Comparison of ENCODE assay signal across 15 cellular contexts in genomic region chr11:119863811-119864601, GRCh38.
DNase-seq lines count a peak whose midpoint lies in the region; ATAC-seq and TF ChIP-seq lines count a peak whose summit lies in the region.
"Had no signal": no experiment of that assay in that cellular context is flagged by ENCODE, and none has a peak within 500 bp of the region (broad histone marks: within the 10 kb centered on the region; RNA-seq: fewer than 3 reads in every experiment).

No MANE protein-coding gene starts in this region.

- no peaks in the 10 kb centered on the region for H3K4me1 ChIP-seq in uterus
- H3K4me1 ChIP-seq: gastroesophageal sphincter had no signal

- H3K9me3 ChIP-seq in uterus = no peaks in the 10 kb centered on the region
- H3K9me3 ChIP-seq: gastroesophageal sphincter had no signal

- ATAC-seq in HG02798 (IDR thresholded peaks at IDR 0.05; ENCODE audit: poor library complexity, unreplicated experiment) = no peak
- ATAC-seq: gastroesophageal sphincter had no signal

- H3K36me3 ChIP-seq in uterus = no peaks in the 10 kb centered on the region
- H3K36me3 ChIP-seq: gastroesophageal sphincter had no signal

- no peaks in the 10 kb centered on the region for H3K27me3 ChIP-seq in uterus

- no peak for TF ChIP-seq CTCF in uterus (IDR thresholded peaks at IDR 0.05)

- no peak overlapping the region for H3K4me3 ChIP-seq in uterus
- H3K4me3 ChIP-seq: gastroesophageal sphincter had no signal

- no peak overlapping the region for H3K27ac ChIP-seq in uterus
- H3K27ac ChIP-seq: gastroesophageal sphincter had no signal

- no peak for TF ChIP-seq POLR2A in uterus (IDR thresholded peaks at IDR 0.05)

- DNase-seq in D341Med (ENCODE audit: low spot score) (peak; percentile 88), NCI-H1417 treated with DMSO at 0.1 percent for 48 hours (lab: John Stamatoyannopoulos, UW) (peak; percentile 95), NCI-H69 (lab: John Stamatoyannopoulos, UW) (peak; percentile 98), iPS-NIHi11 (ENCODE audit: low spot score) (peak; percentile 54), uterus (no peak), head of caudate nucleus (no peak), nucleus accumbens (lab: John Stamatoyannopoulos, UW) (no peak)
- DNase-seq: activated CD4-positive, alpha-beta T cell treated with anti-CD3 and anti-CD28 coated beads, Interleukin-2, amount 50 U/mL, for 48 hours; activated gamma-delta T cell; DND-41; IMR-90; kidney; NCI-H1694 had no signal

- intact Hi-C loops in uterus (cut with DNase I; ENCODE audit: low total_unique reads) = no loop called here
- intact Hi-C loops in head of caudate nucleus (cut with DNase I) = no loop called here

Comparison
In these comparisons a context has a peak if more than half of its experiments do, and no peak if none do; other contexts are left out.
1. DNase-seq: peak in D341Med (single experiment), NCI-H1417 treated with DMSO at 0.1 percent for 48 hours (single experiment), NCI-H69 (single experiment) and iPS-NIHi11 (single experiment); none in uterus (0 of 2), head of caudate nucleus (0 of 42) and nucleus accumbens (0 of 56).